10 cellular contexts compared by ENCODE assay signal in genomic region chr4:76042241-76042998, GRCh38. TPM values are rescaled to one million over a fixed set of nuclear protein-coding genes. Genes with fewer than 3 reads are reported as not detected.
DNase-seq lines count a peak whose midpoint lies in the region; ATAC-seq, FAIRE-seq and TF ChIP-seq lines count a peak whose summit lies in the region.
"Not testable (repeated sequence)": the region's sequence is repeated elsewhere in the genome, so short reads cannot be mapped to it uniquely, and the experiment has no call there.
"Had no signal": no experiment of that assay in that cellular context is flagged by ENCODE, and none has a peak within 500 bp of the region (broad histone marks: within the 10 kb centered on the region; RNA-seq: fewer than 3 reads in every experiment).

No MANE protein-coding gene starts in this region.

- H2AFZ ChIP-seq in SK-N-SH (ENCODE audit: low read depth): not testable (repeated sequence)

- not testable (repeated sequence) for H3K9me3 ChIP-seq in SK-N-SH

- not testable (repeated sequence) for FAIRE-seq in bronchial epithelial cell (lab: Jason Lieb, UNC)

- H3K4me1 ChIP-seq in SK-N-SH (ENCODE audit: control insufficient read depth in 1 of 2, insufficient read depth in 2 of 2, low read depth in 1 of 2, low read length in 1 of 2): not testable (repeated sequence)

- not testable (repeated sequence) for H3K9me2 ChIP-seq in SK-N-SH

- not testable (repeated sequence) for H3K36me3 ChIP-seq in SK-N-SH (replicated peaks in 1 of 2; ENCODE audit: control insufficient read depth in 1 of 2, insufficient read depth in 2 of 2, low read length in 1 of 2); bronchial epithelial cell (ENCODE audit: control insufficient read depth, insufficient read depth, low read length)

- not testable (repeated sequence) for H4K20me1 ChIP-seq in SK-N-SH (ENCODE audit: insufficient read depth)

- not testable (repeated sequence) for H3K79me2 ChIP-seq in SK-N-SH (ENCODE audit: insufficient read depth)

- peak overlapping the region; percentile 44 for H3K27ac Mint-ChIP-seq in activated CD4-positive, alpha-beta T cell treated with anti-CD3 and anti-CD28 coated beads, Interleukin-2, amount 10 ng/mL, durations not matched to agents 7 days and 5 days
- H3K27ac Mint-ChIP-seq in activated T-helper 17 cell treated with anti-CD3 and anti-CD28 coated beads, Interleukin-2, amount 50 U/mL, for 72 hours: peak overlapping the region; percentile 81
- H3K27ac Mint-ChIP-seq in neural crest cell (ENCODE audit: unreplicated experiment): peak overlapping the region; percentile 64

- H3K4me2 ChIP-seq in SK-N-SH: not testable (repeated sequence)

- H3K4me1 Mint-ChIP-seq in activated CD4-positive, alpha-beta T cell treated with anti-CD3 and anti-CD28 coated beads, Interleukin-2, amount 10 ng/mL, durations not matched to agents 7 days and 5 days; activated T-helper 17 cell treated with anti-CD3 and anti-CD28 coated beads, Interleukin-2, amount 50 U/mL, for 72 hours; neural crest cell: not testable (repeated sequence)

- POLR2A ChIA-PET in SK-N-SH (lab: Yijun Ruan, JAX); activated CD4-positive, alpha-beta T cell treated with anti-CD3 and anti-CD28 coated beads, Interleukin-2, amount 10 ng/mL, durations not matched to agents 7 days and 5 days (lab: Charles Lee): not testable (repeated sequence)

- H3K27ac ChIP-seq in SK-N-SH (ENCODE audit: low read depth in 2 of 2, low read length in 1 of 2): not testable (repeated sequence)

- H3K9me3 Mint-ChIP-seq in activated CD4-positive, alpha-beta T cell treated with anti-CD3 and anti-CD28 coated beads, Interleukin-2, amount 10 ng/mL, durations not matched to agents 7 days and 5 days; activated T-helper 17 cell treated with anti-CD3 and anti-CD28 coated beads, Interleukin-2, amount 50 U/mL, for 72 hours; neural crest cell: not testable (repeated sequence)

- CTCF ChIA-PET in SK-N-SH (lab: Yijun Ruan, JAX): interaction anchor here (1.1 kb wide), 1 partner anchor 46 kb away, joined by 3 read pairs; no protein-coding TSS in a partner anchor
- CTCF ChIA-PET in activated CD4-positive, alpha-beta T cell treated with anti-CD3 and anti-CD28 coated beads, Interleukin-2, amount 10 ng/mL, durations not matched to agents 7 days and 5 days (lab: Charles Lee): interaction anchor here (1.3 kb wide), 1 partner anchor 46 kb away, joined by 3 read pairs; no protein-coding TSS in a partner anchor

- TF ChIP-seq RAD21 in SK-N-SH (IDR thresholded peaks at IDR 0.05; ENCODE audit: low read length): not testable (repeated sequence)

- not testable (repeated sequence) for H3F3A ChIP-seq in SK-N-SH (replicated peaks; ENCODE audit: insufficient read depth)

- not testable (repeated sequence) for H3K9ac ChIP-seq in SK-N-SH

- not testable (repeated sequence) for H3K36me3 Mint-ChIP-seq in activated CD4-positive, alpha-beta T cell treated with anti-CD3 and anti-CD28 coated beads, Interleukin-2, amount 10 ng/mL, durations not matched to agents 7 days and 5 days (ENCODE audit: low read depth); activated T-helper 17 cell treated with anti-CD3 and anti-CD28 coated beads, Interleukin-2, amount 50 U/mL, for 72 hours (ENCODE audit: low read depth); neural crest cell (ENCODE audit: low read depth)

- not testable (repeated sequence) for TF ChIP-seq CTCF in SK-N-SH (IDR thresholded peaks at IDR 0.05); bronchial epithelial cell (IDR thresholded peaks at IDR 0.05; ENCODE audit: insufficient read depth, low read length, severe bottlenecking); fibroblast of mammary gland (conservative IDR thresholded peaks at IDR 0.05; ENCODE audit: control insufficient read depth, insufficient read depth, low read depth, low read length); neural crest cell (conservative IDR thresholded peaks at IDR 0.05)

- H3K4me3 Mint-ChIP-seq in activated CD4-positive, alpha-beta T cell treated with anti-CD3 and anti-CD28 coated beads, Interleukin-2, amount 10 ng/mL, durations not matched to agents 7 days and 5 days: peak overlapping the region; percentile 0
- H3K4me3 Mint-ChIP-seq in activated T-helper 17 cell treated with anti-CD3 and anti-CD28 coated beads, Interleukin-2, amount 50 U/mL, for 72 hours: peak overlapping the region; percentile 73
- H3K4me3 Mint-ChIP-seq in neural crest cell: not testable (repeated sequence)

- H3K4me3 ChIP-seq in SK-N-SH (ENCODE audit: low read depth in 2 of 2, low read length in 1 of 2); bronchial epithelial cell (ENCODE audit: low read depth, low read length); fibroblast of mammary gland (ENCODE audit: control insufficient read depth, low read depth, low read length): not testable (repeated sequence)

- H3K27me3 Mint-ChIP-seq in activated CD4-positive, alpha-beta T cell treated with anti-CD3 and anti-CD28 coated beads, Interleukin-2, amount 10 ng/mL, durations not matched to agents 7 days and 5 days; activated T-helper 17 cell treated with anti-CD3 and anti-CD28 coated beads, Interleukin-2, amount 50 U/mL, for 72 hours; neural crest cell (ENCODE audit: low read depth): not testable (repeated sequence)

- not testable (repeated sequence) for DNase-seq in SK-N-SH; activated CD4-positive, alpha-beta T cell treated with anti-CD3 and anti-CD28 coated beads, Interleukin-2, amount 10 ng/mL, durations not matched to agents 7 days and 5 days; neural crest cell (ENCODE audit: low read depth, low spot score)
- DNase-seq in bronchial epithelial cell (ENCODE audit: low read depth) (peak; percentile 54), fibroblast of mammary gland (ENCODE audit: low read depth) (peak; percentile 41), stromal cell of bone marrow (ENCODE audit: low read depth) (peak; percentile 2)

- 64% methylated on average over 16 of the region's 18 CpGs for WGBS in SK-N-SH (ENCODE audit: low lambda C conversion rate)

- ATAC-seq in HG02885 (IDR thresholded peaks at IDR 0.05; ENCODE audit: poor library complexity, unreplicated experiment): peak; percentile 47
- ATAC-seq in activated T-helper 17 cell treated with anti-CD3 and anti-CD28 coated beads, Interleukin-2, amount 50 U/mL, for 72 hours (replicated peaks): peak; percentile 96

- H3K27me3 ChIP-seq in SK-N-SH (ENCODE audit: insufficient read depth); bronchial epithelial cell (ENCODE audit: control insufficient read depth, insufficient read depth, low read length): not testable (repeated sequence)

- TF ChIP-seq EP300 in SK-N-SH (IDR thresholded peaks at IDR 0.05; ENCODE audit: borderline replicate concordance in 1 of 2, low read depth in 1 of 2, low read length in 1 of 2): not testable (repeated sequence)

RNA-seq across cellular contexts. Expression of gene CXCL11, which starts 6.5 kb away (rescaled TPM):
- polyA plus RNA-seq in SK-N-SH (2012; rRNA removed): not detected in 2 replicates
- not detected in 2 replicates for polyA plus RNA-seq in SK-N-SH (2012; cell fraction: cytosol; rRNA removed)
- not detected in 2 replicates for polyA plus RNA-seq in SK-N-SH (2012; cell fraction: nucleus; rRNA removed)
- total RNA-seq in activated CD4-positive, alpha-beta T cell treated with anti-CD3 and anti-CD28 coated beads, Interleukin-2, amount 10 ng/mL, durations not matched to agents 7 days and 5 days: not detected
- not detected for total RNA-seq in activated T-helper 17 cell treated with anti-CD3 and anti-CD28 coated beads, Interleukin-2, amount 50 U/mL, for 72 hours
- total RNA-seq in bronchial epithelial cell (not detected in 2 replicates), neural crest cell (not detected in 2 replicates)
- total RNA-seq: H1, MCF 10A had no signal

RNA-seq across cellular contexts. Expression of gene CXCL10, which starts 19.1 kb away (rescaled TPM):
- polyA plus RNA-seq in SK-N-SH (2012; rRNA removed): not detected in 2 replicates
- polyA plus RNA-seq in SK-N-SH (2012; cell fraction: cytosol; rRNA removed): 0.05 and 0.09 TPM in 2 replicates
- polyA plus RNA-seq in SK-N-SH (2012; cell fraction: nucleus; rRNA removed): not detected in 2 replicates
- total RNA-seq in activated CD4-positive, alpha-beta T cell treated with anti-CD3 and anti-CD28 coated beads, Interleukin-2, amount 10 ng/mL, durations not matched to agents 7 days and 5 days: under 1 TPM; 0.27 to 0.40 TPM
- 1 to 10 TPM; 1.1 to 3.3 TPM for total RNA-seq in activated T-helper 17 cell treated with anti-CD3 and anti-CD28 coated beads, Interleukin-2, amount 50 U/mL, for 72 hours
- total RNA-seq in bronchial epithelial cell: 0.13 TPM in 1 of 2 replicates, not detected in the other
- not detected in 2 replicates for total RNA-seq in neural crest cell
- total RNA-seq: H1, MCF 10A had no signal
- polyA plus RNA-seq: H1 had no signal

RNA-seq across cellular contexts. Expression of gene ART3, which starts 32.1 kb away (rescaled TPM):
- polyA plus RNA-seq in SK-N-SH (2012; rRNA removed): not detected in 2 replicates
- polyA plus RNA-seq in SK-N-SH (2012; cell fraction: cytosol; rRNA removed): not detected in 2 replicates
- not detected in 2 replicates for polyA plus RNA-seq in SK-N-SH (2012; cell fraction: nucleus; rRNA removed)
- not detected for total RNA-seq in activated CD4-positive, alpha-beta T cell treated with anti-CD3 and anti-CD28 coated beads, Interleukin-2, amount 10 ng/mL, durations not matched to agents 7 days and 5 days
- 1 to 10 TPM in 1 of 2 donors, under 1 TPM in 1; 0.80 to 1.6 TPM for total RNA-seq in activated T-helper 17 cell treated with anti-CD3 and anti-CD28 coated beads, Interleukin-2, amount 50 U/mL, for 72 hours
- under 0.01 TPM in 1 of 2 replicates, not detected in the other for total RNA-seq in bronchial epithelial cell
- not detected in 2 replicates for total RNA-seq in neural crest cell
- total RNA-seq: MCF 10A had no signal

RNA-seq across cellular contexts. Expression of gene CXCL9, which starts 35.1 kb away (rescaled TPM):
- not detected in 2 replicates for polyA plus RNA-seq in SK-N-SH (2012; rRNA removed)
- polyA plus RNA-seq in SK-N-SH (2012; cell fraction: cytosol; rRNA removed): not detected in 2 replicates
- not detected in 2 replicates for polyA plus RNA-seq in SK-N-SH (2012; cell fraction: nucleus; rRNA removed)
- under 1 TPM in 1 of 2 experiments, not detected in 1; 0.15 TPM for total RNA-seq in activated CD4-positive, alpha-beta T cell treated with anti-CD3 and anti-CD28 coated beads, Interleukin-2, amount 10 ng/mL, durations not matched to agents 7 days and 5 days
- 1 to 10 TPM in 1 of 2 donors, under 1 TPM in 1; 0.45 to 3.4 TPM for total RNA-seq in activated T-helper 17 cell treated with anti-CD3 and anti-CD28 coated beads, Interleukin-2, amount 50 U/mL, for 72 hours
- total RNA-seq in bronchial epithelial cell (not detected in 2 replicates), neural crest cell (not detected in 2 replicates)
- total RNA-seq: H1, MCF 10A had no signal
- polyA plus RNA-seq: H1 had no signal

RNA-seq across cellular contexts. Expression of gene SDAD1, which starts 51.7 kb away (rescaled TPM):
- 12.6 and 16.3 TPM in 2 replicates for polyA plus RNA-seq in SK-N-SH (2012; rRNA removed)
- 18.9 and 24.4 TPM in 2 replicates for polyA plus RNA-seq in SK-N-SH (2012; cell fraction: cytosol; rRNA removed)
- polyA plus RNA-seq in SK-N-SH (2012; cell fraction: nucleus; rRNA removed): 8.3 and 15.0 TPM in 2 replicates
- total RNA-seq in activated CD4-positive, alpha-beta T cell treated with anti-CD3 and anti-CD28 coated beads, Interleukin-2, amount 10 ng/mL, durations not matched to agents 7 days and 5 days: 10 to 100 TPM; 48.2 to 59.6 TPM
- total RNA-seq in activated T-helper 17 cell treated with anti-CD3 and anti-CD28 coated beads, Interleukin-2, amount 50 U/mL, for 72 hours: 10 to 100 TPM; 27.0 to 56.8 TPM
- total RNA-seq in bronchial epithelial cell (21.8 and 30.3 TPM in 2 replicates), neural crest cell (52.1 and 55.8 TPM in 2 replicates)
